2 cellular contexts compared by ENCODE assay signal in the genomic region with DNA sequence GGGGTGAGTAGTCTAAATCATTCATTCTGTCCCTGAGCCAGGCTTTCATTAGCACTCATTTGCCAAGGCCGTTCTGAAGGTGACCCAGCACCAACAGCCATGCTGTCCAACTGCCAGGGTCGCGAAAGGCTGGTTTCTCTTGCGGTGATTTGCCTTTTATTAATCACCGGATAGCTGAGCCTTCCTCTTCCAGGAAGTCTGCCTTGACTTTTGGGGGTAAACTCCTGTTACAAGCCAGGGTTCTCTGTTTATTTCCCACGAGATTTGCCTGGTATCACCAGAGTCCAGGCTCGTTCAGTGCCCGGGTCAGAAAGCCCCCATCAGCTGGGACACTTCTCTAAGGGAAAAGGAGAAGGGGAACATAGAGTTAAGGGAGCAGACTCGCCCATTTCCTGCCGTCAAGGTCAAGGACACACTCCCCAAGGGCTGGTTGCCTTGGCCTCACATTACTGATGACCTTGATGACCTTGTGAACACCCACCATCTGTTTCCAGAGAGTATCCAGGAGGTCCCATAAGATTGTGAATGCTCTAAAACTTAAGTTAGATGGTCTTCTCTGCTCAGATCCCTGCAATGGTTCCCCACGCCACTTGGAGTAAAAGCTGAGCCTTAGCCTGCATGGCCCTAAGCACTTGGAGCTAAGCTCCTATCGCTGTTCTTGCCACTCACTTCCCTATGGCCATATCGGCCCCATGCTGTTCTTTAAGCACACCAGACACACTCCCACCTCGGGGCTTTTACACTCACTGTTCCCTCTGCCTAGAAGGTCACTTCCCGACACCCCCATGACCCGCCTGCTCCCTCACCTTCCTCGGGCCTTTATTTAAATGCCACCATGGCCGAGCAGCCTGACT.
TF ChIP-seq lines count a peak whose summit lies in the region.

No MANE protein-coding gene starts in this region.

TF ChIP-seq in H1, 55 proteins besides CTCF, POLR2A, EP300 and RAD21:
- TF ChIP-seq E2F6 (IDR thresholded peaks at IDR 0.05), result no peak
- no peak for TF ChIP-seq CREB1 (IDR thresholded peaks at IDR 0.05)
- no peak for TF ChIP-seq KDM4A (IDR thresholded peaks at IDR 0.05; ENCODE audit: low read depth, low read length, severe bottlenecking)
- no peak for TF ChIP-seq ATF3 (IDR thresholded peaks at IDR 0.05; ENCODE audit: insufficient read depth, low read depth, low read length)
- no peak for TF ChIP-seq TAF7 (optimal IDR thresholded peaks at IDR 0.05; ENCODE audit: borderline replicate concordance, low read depth, low read length)
- no peak for TF ChIP-seq PHF8 (conservative IDR thresholded peaks at IDR 0.05; ENCODE audit: low read depth, low read length)
- TF ChIP-seq SRF (IDR thresholded peaks at IDR 0.05; ENCODE audit: low read depth, low read length), result no peak
- no peak for TF ChIP-seq GABPA (IDR thresholded peaks at IDR 0.05; ENCODE audit: borderline replicate concordance, insufficient read depth, low read length)

TF ChIP-seq in HEK293T, 16 proteins besides CTCF, POLR2A, EP300 and RAD21:
- TF ChIP-seq FOXK2 (IDR thresholded peaks at IDR 0.05), result no peak
- TF ChIP-seq ELF4 (IDR thresholded peaks at IDR 0.05), result no peak
- no peak for TF ChIP-seq SP1 (IDR thresholded peaks at IDR 0.05)
- no peak for TF ChIP-seq LEF1 (IDR thresholded peaks at IDR 0.05; ENCODE audit: borderline replicate concordance)
- TF ChIP-seq NFRKB (IDR thresholded peaks at IDR 0.05), result no peak
- TF ChIP-seq ARNT (IDR thresholded peaks at IDR 0.05), result no peak
- no peak for TF ChIP-seq SUZ12 (IDR thresholded peaks at IDR 0.05)
- TF ChIP-seq FOXM1 (IDR thresholded peaks at IDR 0.05; ENCODE audit: borderline replicate concordance), result no peak
- TF ChIP-seq TARDBP (IDR thresholded peaks at IDR 0.05), result no peak
- no peak for TF ChIP-seq ZNF384 (IDR thresholded peaks at IDR 0.05)
- TF ChIP-seq PKNOX1 (IDR thresholded peaks at IDR 0.05), result no peak
- no peak for TF ChIP-seq BHLHE40 (IDR thresholded peaks at IDR 0.05; ENCODE audit: borderline replicate concordance)
- TF ChIP-seq L3MBTL2 (conservative IDR thresholded peaks at IDR 0.05), result no peak
- no peak for TF ChIP-seq FOXA1 (IDR thresholded peaks at IDR 0.05)
- TF ChIP-seq HDGF (IDR thresholded peaks at IDR 0.05; ENCODE audit: borderline replicate concordance), result no peak
- no peak for TF ChIP-seq CTBP1 (IDR thresholded peaks at IDR 0.05; ENCODE audit: borderline replicate concordance)
